In genomic region chr20:341682-342081, GRCh38 we compare ENCODE assay signal across 10 cellular contexts. TPM values are rescaled to one million over a fixed set of nuclear protein-coding genes. Genes with fewer than 3 reads are reported as not detected.
A peak's percentile ranks its signal among the peaks of the same experiment; 100 is the strongest.
DNase-seq lines count a peak whose midpoint lies in the region; ATAC-seq and TF ChIP-seq lines count a peak whose summit lies in the region.
"Had no signal": no experiment of that assay in that cellular context is flagged by ENCODE, and none has a peak within 500 bp of the region (broad histone marks: within the 10 kb centered on the region; RNA-seq: fewer than 3 reads in every experiment).

No MANE protein-coding gene starts in this region.

- H3K9ac ChIP-seq in neural progenitor cell = no peak overlapping the region

- H3K36me3 Mint-ChIP-seq in activated CD8-positive, alpha-beta memory T cell treated with anti-CD3 and anti-CD28 coated beads, Interleukin-2, amount 10 ng/mL, durations not matched to agents 7 days and 5 days = peaks cover 3% of the 10 kb centered on the region
- H3K36me3 Mint-ChIP-seq in neural progenitor cell = peaks cover 9% of the 10 kb centered on the region

- no peak overlapping the region for H3K27ac Mint-ChIP-seq in activated CD8-positive, alpha-beta memory T cell treated with anti-CD3 and anti-CD28 coated beads, Interleukin-2, amount 10 ng/mL, durations not matched to agents 7 days and 5 days
- H3K27ac Mint-ChIP-seq in stimulated activated naive CD8-positive, alpha-beta T cell treated with anti-CD3 and anti-CD28 coated beads, Interleukin-15, amount 100 ng/mL, for 72 hours = no peak overlapping the region
- H3K27ac Mint-ChIP-seq in neural progenitor cell = no peak overlapping the region

- H3K9me3 ChIP-seq in RWPE2 (ENCODE audit: severe bottlenecking) (peaks cover 9% of the 10 kb centered on the region), neural progenitor cell (ENCODE audit: low read depth) (no peaks in the 10 kb centered on the region)

- H3K27ac ChIP-seq in RWPE2 (ENCODE audit: poor library complexity, severe bottlenecking) (no peak overlapping the region), neural progenitor cell (no peak overlapping the region)
- H3K27ac ChIP-seq: C4-2B had no signal

- no peak overlapping the region for H2AFZ ChIP-seq in neural progenitor cell (replicated peaks)

- peaks cover 12% of the 10 kb centered on the region for H3F3A ChIP-seq in neural progenitor cell (ENCODE audit: low read depth)

- peak; percentile 51 for ATAC-seq in activated CD8-positive, alpha-beta memory T cell treated with anti-CD3 and anti-CD28 coated beads, Interleukin-2, amount 10 ng/mL, durations not matched to agents 7 days and 5 days
- ATAC-seq in RWPE2 (ENCODE audit: low read depth) = peak; percentile 88
- ATAC-seq in stimulated activated naive CD8-positive, alpha-beta T cell treated with anti-CD3 and anti-CD28 coated beads, Interleukin-15, amount 100 ng/mL, for 72 hours = peak; percentile 90

- H3K27me3 ChIP-seq in RWPE2 (ENCODE audit: insufficient read depth, poor library complexity, severe bottlenecking) (no peaks in the 10 kb centered on the region), neural progenitor cell (peaks cover 37% of the 10 kb centered on the region)

- CTCF ChIA-PET in activated CD8-positive, alpha-beta memory T cell treated with anti-CD3 and anti-CD28 coated beads, Interleukin-2, amount 10 ng/mL, durations not matched to agents 7 days and 5 days (lab: Charles Lee) = interaction anchor here (1.2 to 2.4 kb wide), 3 partner anchors 11 to 13 kb away, joined by 5 to 11 read pairs (median 5); no protein-coding TSS in a partner anchor

- H3K79me2 ChIP-seq in neural progenitor cell (ENCODE audit: low read depth) = no peaks in the 10 kb centered on the region

- TF ChIP-seq CTCF in RWPE2 (IDR thresholded peaks at IDR 0.05; ENCODE audit: poor library complexity, severe bottlenecking) (no peak), neural progenitor cell (IDR thresholded peaks at IDR 0.05) (no peak)

- H3K4me3 Mint-ChIP-seq in activated CD8-positive, alpha-beta memory T cell treated with anti-CD3 and anti-CD28 coated beads, Interleukin-2, amount 10 ng/mL, durations not matched to agents 7 days and 5 days = no peak overlapping the region
- H3K4me3 Mint-ChIP-seq in stimulated activated naive CD8-positive, alpha-beta T cell treated with anti-CD3 and anti-CD28 coated beads, Interleukin-15, amount 100 ng/mL, for 72 hours = no peak overlapping the region
- H3K4me3 Mint-ChIP-seq in neural progenitor cell = no peak overlapping the region

- H3K36me3 ChIP-seq in RWPE2 (ENCODE audit: low read depth) (no peaks in the 10 kb centered on the region), neural progenitor cell (no peaks in the 10 kb centered on the region)

- H3K4me2 ChIP-seq in neural progenitor cell = no peak overlapping the region

- no peaks in the 10 kb centered on the region for H3K9me3 Mint-ChIP-seq in activated CD8-positive, alpha-beta memory T cell treated with anti-CD3 and anti-CD28 coated beads, Interleukin-2, amount 10 ng/mL, durations not matched to agents 7 days and 5 days (ENCODE audit: low read depth)
- peaks cover 0 to 5% of the 10 kb centered on the region in 2 donors for H3K9me3 Mint-ChIP-seq in stimulated activated naive CD8-positive, alpha-beta T cell treated with anti-CD3 and anti-CD28 coated beads, Interleukin-15, amount 100 ng/mL, for 72 hours
- H3K9me3 Mint-ChIP-seq in neural progenitor cell = no peaks in the 10 kb centered on the region

- H3K4me1 Mint-ChIP-seq in activated CD8-positive, alpha-beta memory T cell treated with anti-CD3 and anti-CD28 coated beads, Interleukin-2, amount 10 ng/mL, durations not matched to agents 7 days and 5 days = peaks cover 9% of the 10 kb centered on the region
- H3K4me1 Mint-ChIP-seq in stimulated activated naive CD8-positive, alpha-beta T cell treated with anti-CD3 and anti-CD28 coated beads, Interleukin-15, amount 100 ng/mL, for 72 hours = peaks cover 7% of the 10 kb centered on the region
- peaks cover 7% of the 10 kb centered on the region for H3K4me1 Mint-ChIP-seq in neural progenitor cell

- peaks cover 5% of the 10 kb centered on the region for H3K27me3 Mint-ChIP-seq in activated CD8-positive, alpha-beta memory T cell treated with anti-CD3 and anti-CD28 coated beads, Interleukin-2, amount 10 ng/mL, durations not matched to agents 7 days and 5 days
- peaks cover 6% of the 10 kb centered on the region for H3K27me3 Mint-ChIP-seq in stimulated activated naive CD8-positive, alpha-beta T cell treated with anti-CD3 and anti-CD28 coated beads, Interleukin-15, amount 100 ng/mL, for 72 hours
- peaks cover 3% of the 10 kb centered on the region for H3K27me3 Mint-ChIP-seq in neural progenitor cell (ENCODE audit: insufficient read depth, low read depth)

- H4K20me1 ChIP-seq in neural progenitor cell (ENCODE audit: low read depth) = no peaks in the 10 kb centered on the region

- no peak for DNase-seq in activated CD8-positive, alpha-beta memory T cell treated with anti-CD3 and anti-CD28 coated beads, Interleukin-2, amount 10 ng/mL, durations not matched to agents 7 days and 5 days
- no peak for DNase-seq in activated CD8-positive, alpha-beta memory T cell treated with anti-CD3 and anti-CD28 coated beads, Interleukin-2, amount 50 U/mL, for 4 hours
- peak; percentile 83 for DNase-seq in RWPE2 (ENCODE audit: low spot score)
- DNase-seq in fibroblast of gingiva (ENCODE audit: low read depth) = peak; percentile 62
- peak in 1 of 2 donors; percentile 38 for DNase-seq in stimulated activated naive CD8-positive, alpha-beta T cell treated with anti-CD3 and anti-CD28 coated beads, Interleukin-15, amount 100 ng/mL, for 72 hours
- DNase-seq in neural progenitor cell (ENCODE audit: low spot score) = no peak
- DNase-seq in NCI-H526 treated with DMSO at 0.1 percent for 48 hours (lab: John Stamatoyannopoulos, UW) = no peak
- no peak for DNase-seq in NCI-H1930 (lab: John Stamatoyannopoulos, UW)
- DNase-seq: amniotic stem cell had no signal

- no peaks in the 10 kb centered on the region for H3K4me1 ChIP-seq in RWPE2 (ENCODE audit: insufficient read depth, poor library complexity, severe bottlenecking)
- peaks cover 5% of the 10 kb centered on the region for H3K4me1 ChIP-seq in neural progenitor cell

- no peak overlapping the region for H3K4me3 ChIP-seq in RWPE2 (ENCODE audit: severe bottlenecking)
- H3K4me3 ChIP-seq in neural progenitor cell = no peak overlapping the region

RNA-seq across cellular contexts. Expression of gene NRSN2, which starts 5.2 kb away (rescaled TPM):
- total RNA-seq in activated CD8-positive, alpha-beta memory T cell treated with anti-CD3 and anti-CD28 coated beads, Interleukin-2, amount 10 ng/mL, durations not matched to agents 7 days and 5 days = 1 to 10 TPM; 2.9 to 5.0 TPM
- total RNA-seq in neural progenitor cell (ENCODE audit: low replicate concordance) = 8.8 and 20.1 TPM in 2 replicates

RNA-seq across cellular contexts. Expression of gene SOX12, which starts 16.3 kb away (rescaled TPM):
- total RNA-seq in activated CD8-positive, alpha-beta memory T cell treated with anti-CD3 and anti-CD28 coated beads, Interleukin-2, amount 10 ng/mL, durations not matched to agents 7 days and 5 days = 1 to 10 TPM; 5.7 to 6.3 TPM
- 5.3 and 26.6 TPM in 2 replicates for total RNA-seq in neural progenitor cell (ENCODE audit: low replicate concordance)

RNA-seq across cellular contexts. Expression of gene TRIB3, which starts 38.9 kb away (rescaled TPM):
- 10 to 100 TPM; 22.4 to 25.4 TPM for total RNA-seq in activated CD8-positive, alpha-beta memory T cell treated with anti-CD3 and anti-CD28 coated beads, Interleukin-2, amount 10 ng/mL, durations not matched to agents 7 days and 5 days
- 0.43 and 3.7 TPM in 2 replicates for total RNA-seq in neural progenitor cell (ENCODE audit: low replicate concordance)

RNA-seq across cellular contexts. Expression of gene ZCCHC3, which starts 44.3 kb away (rescaled TPM):
- 10 to 100 TPM; 27.4 to 28.2 TPM for total RNA-seq in activated CD8-positive, alpha-beta memory T cell treated with anti-CD3 and anti-CD28 coated beads, Interleukin-2, amount 10 ng/mL, durations not matched to agents 7 days and 5 days
- 24.2 and 43.4 TPM in 2 replicates for total RNA-seq in neural progenitor cell (ENCODE audit: low replicate concordance)

RNA-seq across cellular contexts. Expression of gene C20orf96, which starts 51.1 kb away (rescaled TPM):
- 1 to 10 TPM; 7.5 to 8.2 TPM for total RNA-seq in activated CD8-positive, alpha-beta memory T cell treated with anti-CD3 and anti-CD28 coated beads, Interleukin-2, amount 10 ng/mL, durations not matched to agents 7 days and 5 days
- total RNA-seq in neural progenitor cell (ENCODE audit: low replicate concordance) = 5.0 and 6.0 TPM in 2 replicates

Comparison
In these comparisons a context has a peak if more than half of its experiments do, and no peak if none do; other contexts are left out.
1. DNase-seq: peak in RWPE2 (single experiment) and fibroblast of gingiva (single experiment); none in activated CD8-positive, alpha-beta memory T cell treated with anti-CD3 and anti-CD28 coated beads, Interleukin-2, amount 10 ng/mL, durations not matched to agents 7 days and 5 days (single experiment), activated CD8-positive, alpha-beta memory T cell treated with anti-CD3 and anti-CD28 coated beads, Interleukin-2, amount 50 U/mL, for 4 hours (single experiment), neural progenitor cell (single experiment), NCI-H526 treated with DMSO at 0.1 percent for 48 hours (single experiment) and NCI-H1930 (0 of 2).
2. Peak in every context shown above with its lines, with median percentiles within 50 percentile points of each other: ATAC-seq.